ENCODE assay signal across 18 cellular contexts in the genomic region with DNA sequence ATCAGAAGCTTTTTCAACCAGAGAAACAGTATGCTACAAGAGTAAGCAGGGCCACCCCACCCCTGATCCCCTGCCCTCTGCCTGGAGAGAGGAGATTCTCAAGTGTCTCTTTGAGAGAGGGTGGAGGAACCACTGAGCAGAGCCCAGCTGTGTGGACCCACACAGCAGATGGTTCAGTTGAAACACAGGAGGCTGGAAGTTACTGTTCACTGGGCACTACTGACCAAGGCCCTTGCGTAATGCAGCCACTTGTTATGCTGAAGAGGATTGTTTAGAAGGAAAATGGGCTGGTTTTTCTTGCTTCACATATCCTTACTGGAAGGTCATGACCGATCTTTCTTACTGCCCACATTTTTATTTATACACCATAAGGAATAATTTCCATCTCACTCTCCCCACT.
DNase-seq lines count a peak whose midpoint lies in the region; ATAC-seq lines count a peak whose summit lies in the region.
"Had no signal": no experiment of that assay in that cellular context is flagged by ENCODE, and none has a peak within 500 bp of the region (broad histone marks: within the 10 kb centered on the region; RNA-seq: fewer than 3 reads in every experiment).

No MANE protein-coding gene starts in this region.

- peak; percentile 9 for DNase-seq in DMS53 treated with DMSO at 0.1 percent for 48 hours (lab: John Stamatoyannopoulos, UW; ENCODE audit: unreplicated experiment)
- DNase-seq in MV-4-11 (lab: John Stamatoyannopoulos, UW) = peak; percentile 78
- peak; percentile 63 for DNase-seq in fibroblast of the conjunctiva (ENCODE audit: low read depth)
- peak; percentile 64 for DNase-seq in renal cortical epithelial cell (ENCODE audit: low read depth)
- DNase-seq in AML-193 (lab: John Stamatoyannopoulos, UW) = no peak
- DNase-seq: activated CD8-positive, alpha-beta memory T cell treated with anti-CD3 and anti-CD28 coated beads for 24 hours; activated naive CD4-positive, alpha-beta T cell treated with anti-CD3 and anti-CD28 coated beads, Interleukin-2, amount 50 U/mL, for 16 hours; activated T-cell treated with anti-CD3 and anti-CD28 coated beads, Interleukin-2, amount 50 U/mL, for 72 hours; BE2C; Caco-2; GDM1; KG1; NCI-H1048; NCI-H2029 treated with DMSO at 0.1 percent for 48 hours; T1000 had no signal

- no peak for ATAC-seq in GM18867 (IDR thresholded peaks at IDR 0.05; ENCODE audit: unreplicated experiment)
- no peak for ATAC-seq in HG03442 (IDR thresholded peaks at IDR 0.05; ENCODE audit: unreplicated experiment)
- ATAC-seq: activated CD4-positive, CD25-positive, alpha-beta regulatory T cell treated with anti-CD3 and anti-CD28 coated beads, Interleukin-2, amount 50 U/mL, for 24 hours; activated T-cell treated with anti-CD3 and anti-CD28 coated beads, Interleukin-2, amount 50 U/mL, for 72 hours had no signal

Comparison
In these comparisons a context has a peak if more than half of its experiments do, and no peak if none do; other contexts are left out.
1. DNase-seq: peak in DMS53 treated with DMSO at 0.1 percent for 48 hours (single experiment), MV-4-11 (single experiment), fibroblast of the conjunctiva (single experiment) and renal cortical epithelial cell (single experiment); none in AML-193 (0 of 2).